ENCODE assay signal across 8 cellular contexts in the genomic region with DNA sequence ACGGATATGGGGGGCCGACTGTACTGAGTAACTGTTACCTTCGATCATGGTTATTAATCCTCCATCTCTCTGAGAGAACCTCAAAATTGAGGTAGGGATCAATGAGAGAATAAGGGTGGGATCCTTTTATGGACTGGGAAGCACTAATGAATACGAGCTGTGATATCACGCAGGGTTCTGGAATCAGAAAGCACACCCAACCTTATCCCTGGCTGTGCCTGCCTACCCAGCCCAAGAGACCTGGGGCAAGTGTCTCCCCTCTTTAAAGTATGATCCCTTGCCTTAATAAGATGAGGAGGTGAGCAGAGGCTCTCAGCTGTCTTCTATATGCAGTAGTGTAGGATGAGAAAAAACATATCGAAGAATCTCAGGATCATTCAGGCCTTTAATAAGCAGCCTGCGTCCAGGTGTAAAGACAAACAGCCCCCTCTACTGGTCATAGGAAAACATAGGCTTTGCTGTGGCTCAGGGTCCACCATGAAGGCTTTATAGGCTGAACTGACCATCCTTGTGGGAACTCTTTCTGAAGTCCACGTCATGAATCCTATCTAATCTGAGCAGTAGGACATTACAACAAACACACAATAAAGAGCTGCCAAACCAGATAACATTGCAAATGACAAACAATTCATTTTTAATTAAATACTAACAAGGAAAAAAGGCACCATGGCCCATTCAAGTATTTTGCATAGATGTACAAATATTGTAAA. TPM values are rescaled to one million over a fixed set of nuclear protein-coding genes. Genes with fewer than 3 reads are reported as not detected.
DNase-seq lines count a peak whose midpoint lies in the region; ATAC-seq, FAIRE-seq and TF ChIP-seq lines count a peak whose summit lies in the region.

No MANE protein-coding gene starts in this region.

- peaks cover 58% of the 10 kb centered on the region for H3K4me1 Mint-ChIP-seq in T-helper 1 cell treated with Interleukin-12 subunit alpha and Interleukin-12 subunit beta and Interleukin-4 antibody, amounts not matched to agents 30 μg/mL and 1 μg/mL, for 36 hours (ENCODE audit: low read depth)

- DNase-seq in D721Med (ENCODE audit: insufficient read length, low spot score) (peak; percentile 44), NCI-H1092 treated with DMSO at 0.1 percent for 48 hours (lab: John Stamatoyannopoulos, UW) (peak; percentile 69), erythroblast (lab: John Stamatoyannopoulos, UW) (peak; percentile 62 to 73), myocyte (ENCODE audit: low read depth) (peak; percentile 76)
- DNase-seq in stimulated activated CD4-positive, alpha-beta T cell treated with anti-CD3 and anti-CD28 coated beads, Interleukin-4, amount 100 ng/mL, for 1 hour: no peak

- no peak for TF ChIP-seq POLR2A in erythroblast (IDR thresholded peaks at IDR 0.05; ENCODE audit: low read length)

- ATAC-seq in GM21529 (IDR thresholded peaks at IDR 0.05; ENCODE audit: unreplicated experiment) (peak; percentile 74), HG02938 (IDR thresholded peaks at IDR 0.05; ENCODE audit: unreplicated experiment) (no peak)

- no peaks in the 10 kb centered on the region for H3K27me3 Mint-ChIP-seq in T-helper 1 cell treated with Interleukin-12 subunit alpha and Interleukin-12 subunit beta and Interleukin-4 antibody, amounts not matched to agents 30 μg/mL and 1 μg/mL, for 36 hours (ENCODE audit: low read depth)

- H3K4me3 Mint-ChIP-seq in T-helper 1 cell treated with Interleukin-12 subunit alpha and Interleukin-12 subunit beta and Interleukin-4 antibody, amounts not matched to agents 30 μg/mL and 1 μg/mL, for 36 hours: no peak overlapping the region

- H3K9me3 Mint-ChIP-seq in T-helper 1 cell treated with Interleukin-12 subunit alpha and Interleukin-12 subunit beta and Interleukin-4 antibody, amounts not matched to agents 30 μg/mL and 1 μg/mL, for 36 hours: no peaks in the 10 kb centered on the region

- peak; percentile 89 for TF ChIP-seq CTCF in D721Med (IDR thresholded peaks at IDR 0.05; ENCODE audit: insufficient read depth, missing control alignments)

- peak; percentile 69 for FAIRE-seq in D721Med (lab: Jason Lieb, UNC)

- peak overlapping the region; percentile 62 for H3K27ac Mint-ChIP-seq in T-helper 1 cell treated with Interleukin-12 subunit alpha and Interleukin-12 subunit beta and Interleukin-4 antibody, amounts not matched to agents 30 μg/mL and 1 μg/mL, for 36 hours

- peaks cover 77% of the 10 kb centered on the region for H3K36me3 Mint-ChIP-seq in T-helper 1 cell treated with Interleukin-12 subunit alpha and Interleukin-12 subunit beta and Interleukin-4 antibody, amounts not matched to agents 30 μg/mL and 1 μg/mL, for 36 hours (ENCODE audit: low read depth)

RNA-seq across cellular contexts. Expression of a gene that starts 16.8 kb away (rescaled TPM):
- 0.10 TPM in 1 of 2 replicates, not detected in the other for total RNA-seq in myocyte
- polyA plus RNA-seq in myocyte (2012): 0.16 TPM
